Comparison of ENCODE assay signal across 8 cellular contexts in genomic region chr10:110664483-110665420, GRCh38. TPM values are rescaled to one million over a fixed set of nuclear protein-coding genes. Genes with fewer than 3 reads are reported as not detected.
DNase-seq lines count a peak whose midpoint lies in the region; ATAC-seq, FAIRE-seq and TF ChIP-seq lines count a peak whose summit lies in the region.

No MANE protein-coding gene starts in this region.

- H3K9me3 ChIP-seq in A673 (ENCODE audit: low read depth, low read length, poor library complexity, severe bottlenecking), result no peaks in the 10 kb centered on the region

- DNase-seq in A673 (ENCODE audit: low spot score) (peak; percentile 79), H54 (ENCODE audit: insufficient read length, low spot score) (no peak), SW480 (ENCODE audit: low spot score) (peak; percentile 85), glomerular visceral epithelial cell (ENCODE audit: extremely low spot score) (peak; percentile 69)
- DNase-seq in effector CD8-positive, alpha-beta T cell (lab: John Stamatoyannopoulos, UW), result no peak
- no peak for DNase-seq in activated CD4-positive, alpha-beta T cell treated with anti-CD3 and anti-CD28 coated beads, Interleukin-2, amount 50 U/mL, for 48 hours

- BruUV-seq in A673 (replicated peaks; lab: Mats Ljungman, UMichigan), result no TSS peak

- H3K27me3 ChIP-seq in A673 (replicated peaks; ENCODE audit: insufficient read depth, low read depth, low read length, poor library complexity), result no peaks in the 10 kb centered on the region

- H3K27ac ChIP-seq in A673 (ENCODE audit: low read depth, low read length, poor library complexity, severe bottlenecking), result no peak overlapping the region

- CTCF ChIA-PET in A673 (lab: Charles Lee), result interaction anchor here (1.7 kb wide), 1 partner anchor 16 kb away, joined by 4 read pairs; no protein-coding TSS in a partner anchor

- no peak for TF ChIP-seq CTCF in A673 (conservative IDR thresholded peaks at IDR 0.05; ENCODE audit: low read depth, low read length)

- peaks cover 12% of the 10 kb centered on the region for H3K4me1 ChIP-seq in A673 (ENCODE audit: insufficient read depth, low read length, poor library complexity, severe bottlenecking)

- no peak overlapping the region for H3K4me3 ChIP-seq in A673 (ENCODE audit: low read depth, low read length, poor library complexity, severe bottlenecking)

- no peak for TF ChIP-seq POLR2A in H54 (IDR thresholded peaks at IDR 0.05; ENCODE audit: low read depth, low read length)

- intact Hi-C loops in A673 (cut with micrococcal nuclease; ENCODE audit: unreplicated experiment), result no loop called here

- POLR2A ChIA-PET in A673 (lab: Charles Lee; ENCODE audit: low non-redundant PET), result no interaction called here

- FAIRE-seq in H54 (lab: Jason Lieb, UNC), result peak; percentile 87

- ATAC-seq in GM21737 (IDR thresholded peaks at IDR 0.05; ENCODE audit: unreplicated experiment), result no peak
- no peak for ATAC-seq in HG03280 (IDR thresholded peaks at IDR 0.05; ENCODE audit: unreplicated experiment)

- no peaks in the 10 kb centered on the region for H3K36me3 ChIP-seq in A673 (ENCODE audit: insufficient read depth, low read length, poor library complexity, severe bottlenecking)

RNA-seq across cellular contexts. Expression of gene RBM20, which starts 20.6 kb away (rescaled TPM):
- total RNA-seq in A673 (2021), result 1.3 and 1.8 TPM in 2 replicates

Comparison
In these comparisons a context has a peak if more than half of its experiments do, and no peak if none do; other contexts are left out.
1. DNase-seq: peak in A673 (single experiment), SW480 (single experiment) and glomerular visceral epithelial cell (single experiment); none in H54 (single experiment), effector CD8-positive, alpha-beta T cell (single experiment) and activated CD4-positive, alpha-beta T cell treated with anti-CD3 and anti-CD28 coated beads, Interleukin-2, amount 50 U/mL, for 48 hours (0 of 2).